Comparison of ENCODE assay signal across 13 cellular contexts in the genomic region with DNA sequence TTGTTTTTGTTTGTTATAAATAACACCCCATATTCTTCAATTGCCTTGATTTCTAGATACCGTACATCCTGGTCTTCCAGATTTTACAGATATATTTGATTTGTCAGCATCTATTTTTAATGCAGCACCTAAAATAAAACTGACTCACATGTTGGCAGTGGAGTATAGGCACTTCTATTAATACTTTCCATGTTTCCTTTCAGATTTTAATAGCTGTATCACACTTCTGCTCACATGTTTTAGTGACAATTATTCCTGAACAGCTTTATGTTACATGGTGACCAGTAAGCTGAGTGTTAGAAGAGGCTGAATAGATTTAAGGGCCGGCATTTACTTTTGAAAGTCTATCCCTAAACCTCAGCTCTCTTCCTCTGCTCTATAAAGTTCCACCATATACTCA.
"Had no signal": no experiment of that assay in that cellular context is flagged by ENCODE, and none has a peak within 500 bp of the region (broad histone marks: within the 10 kb centered on the region; RNA-seq: fewer than 3 reads in every experiment).

No MANE protein-coding gene starts in this region.

- H3K4me1 ChIP-seq: colonic mucosa, right lobe of liver, testis, upper lobe of right lung had no signal

- H3K4me3 ChIP-seq: colonic mucosa, lung, right lobe of liver, SK-N-MC, stomach, testis, upper lobe of right lung had no signal

- H3K27me3 ChIP-seq: colonic mucosa, right lobe of liver, stomach, testis, upper lobe of right lung had no signal

- ATAC-seq: stimulated activated effector memory CD8-positive, alpha-beta T cell treated with anti-CD3 and anti-CD28 coated beads, Interleukin-12 subunit alpha, Interleukin-12 subunit beta, amount 100 ng/mL, for 72 hours had no signal

- DNase-seq: activated CD4-positive, alpha-beta memory T cell treated with anti-CD3 and anti-CD28 coated beads for 36 hours; activated CD4-positive, alpha-beta T cell treated with anti-CD3 and anti-CD28 coated beads for 4 hours; central memory CD4-positive, alpha-beta T cell; left colon; right lobe of liver; stimulated activated CD4-positive, alpha-beta T cell treated with anti-CD3 and anti-CD28 coated beads, Interleukin-4, amount 100 ng/mL, for 24 hours; stomach; upper lobe of right lung had no signal

- H3K9me3 ChIP-seq: colonic mucosa, right lobe of liver, stomach, testis, upper lobe of right lung had no signal

- H3K36me3 ChIP-seq: colonic mucosa, right lobe of liver, stomach, upper lobe of right lung had no signal

- H3K27ac ChIP-seq: colonic mucosa, right lobe of liver, SK-N-MC, stomach, testis, upper lobe of right lung had no signal
